In genomic region chr1:229156819-229157218, GRCh38 we compare ENCODE assay signal across 8 cellular contexts.
DNase-seq lines count a peak whose midpoint lies in the region; ATAC-seq and TF ChIP-seq lines count a peak whose summit lies in the region.

No MANE protein-coding gene starts in this region.

- H3K36me3 Mint-ChIP-seq in CD4-positive, alpha-beta T cell (ENCODE audit: low read depth): no peaks in the 10 kb centered on the region

- 83 to 89% (median 88%) methylated on average over 3 of the region's 3 CpGs for WGBS in adrenal gland, 4 donors

- POLR2A ChIA-PET in CD4-positive, alpha-beta T cell (lab: Charles Lee): interaction anchor here (1.1 kb wide), 1 partner anchor 27 kb away, joined by 3 read pairs; no protein-coding TSS in a partner anchor

- ATAC-seq in Right ventricle myocardium inferior: peak; percentile 83
- peak; percentile 53 for ATAC-seq in left colon
- ATAC-seq in HG02623 (IDR thresholded peaks at IDR 0.05; ENCODE audit: unreplicated experiment): no peak
- no peak for ATAC-seq in CD4-positive, alpha-beta T cell (ENCODE audit: poor library complexity)

- H3K4me3 Mint-ChIP-seq in CD4-positive, alpha-beta T cell: no peak overlapping the region

- H3K36me3 ChIP-seq in adrenal gland (replicated peaks in 1 of 2): no peaks in the 10 kb centered on the region

- H3K4me1 Mint-ChIP-seq in CD4-positive, alpha-beta T cell (ENCODE audit: low read depth): peaks cover 43% of the 10 kb centered on the region

- DNase-seq in Right ventricle myocardium inferior (ENCODE audit: missing footprints) (no peak), cardiac septum (ENCODE audit: low spot score) (no peak), adrenal gland (peak in 3 of 7 donors; percentile 25 to 42 (median 37)), left colon (no peak), ureter (ENCODE audit: low spot score) (no peak), NK-92 (lab: John Stamatoyannopoulos, UW; ENCODE audit: unreplicated experiment) (no peak)
- DNase-seq in CD4-positive, alpha-beta T cell: no peak

- TF ChIP-seq CTCF in adrenal gland (IDR thresholded peaks at IDR 0.05): peak in 5 of 6 experiments; percentile 34 to 54 (median 45)
- no peak for TF ChIP-seq CTCF in CD4-positive, alpha-beta T cell (IDR thresholded peaks at IDR 0.05)

- H3K27ac ChIP-seq in adrenal gland: no peak overlapping the region
- H3K27ac ChIP-seq in CD4-positive, alpha-beta T cell (ENCODE audit: low read depth, low read length): no peak overlapping the region

- no peaks in the 10 kb centered on the region for H3K27me3 Mint-ChIP-seq in CD4-positive, alpha-beta T cell

- H3K4me3 ChIP-seq in adrenal gland: no peak overlapping the region

- no peaks in the 10 kb centered on the region for H3K9me3 Mint-ChIP-seq in CD4-positive, alpha-beta T cell

- no peaks in the 10 kb centered on the region for H3K27me3 ChIP-seq in adrenal gland
- no peaks in the 10 kb centered on the region for H3K27me3 ChIP-seq in CD4-positive, alpha-beta T cell (ENCODE audit: control insufficient read depth, insufficient read depth, low read length)

- H3K4me1 ChIP-seq in adrenal gland (replicated peaks in 1 of 2): peaks cover 0 to 9% of the 10 kb centered on the region in 2 donors

- H3K27ac Mint-ChIP-seq in CD4-positive, alpha-beta T cell: no peak overlapping the region

- intact Hi-C loops in Right ventricle myocardium inferior (cut with DNase I): loop anchor here (2.0 to 5.0 kb wide), 2 partner anchors 70 to 422 kb away; partner anchors contain the start of gene RHOU
- intact Hi-C loops in cardiac septum (cut with DNase I): loop anchor here (5.0 kb wide), 2 partner anchors 420 to 490 kb away; partner anchors contain the start of gene RHOU
- intact Hi-C loops in adrenal gland (cut with DNase I): no loop called here
- intact Hi-C loops in left colon (cut with DNase I, micrococcal nuclease): no loop called here
- intact Hi-C loops in CD4-positive, alpha-beta T cell (cut with DNase I, micrococcal nuclease): no loop called here

- TF ChIP-seq POLR2A in adrenal gland (IDR thresholded peaks at IDR 0.05): no peak

- no peaks in the 10 kb centered on the region for H3K9me3 ChIP-seq in adrenal gland (replicated peaks in 1 of 3)
- H3K9me3 ChIP-seq in CD4-positive, alpha-beta T cell (ENCODE audit: control insufficient read depth, low read length): no peaks in the 10 kb centered on the region

- CTCF ChIA-PET in CD4-positive, alpha-beta T cell (lab: Charles Lee): no interaction called here

Comparison
In these comparisons a context has a peak if more than half of its experiments do, and no peak if none do; other contexts are left out.
1. ATAC-seq: peak in Right ventricle myocardium inferior (single experiment) and left colon (single experiment); none in HG02623 (single experiment) and CD4-positive, alpha-beta T cell (single experiment).
2. intact Hi-C loops: an anchor here in Right ventricle myocardium inferior (2.0 to 5.0 kb wide) and cardiac septum (5.0 kb wide); none called in adrenal gland, left colon and CD4-positive, alpha-beta T cell.